ENCODE assay signal across 24 cellular contexts in the genomic region with DNA sequence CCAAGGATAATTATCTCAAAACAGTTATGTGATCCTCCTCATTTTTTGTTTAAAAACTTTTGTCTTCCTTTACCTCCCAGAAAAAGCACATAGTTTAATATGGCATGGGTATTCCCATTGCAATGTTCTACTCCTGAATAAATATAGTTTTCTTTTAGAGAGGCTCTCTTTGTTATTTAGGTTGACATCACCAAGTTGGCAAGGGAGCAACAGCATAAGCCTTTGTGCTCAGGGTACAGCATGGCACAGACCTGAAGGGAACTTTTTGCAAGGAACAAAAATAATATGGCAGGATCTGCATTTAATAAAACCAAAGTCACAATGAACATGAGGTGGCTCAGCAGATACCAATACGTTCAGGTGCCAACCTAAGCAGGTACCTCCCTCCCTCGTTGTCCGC. TPM values are rescaled to one million over a fixed set of nuclear protein-coding genes. Genes with fewer than 3 reads are reported as not detected.
"Had no signal": no experiment of that assay in that cellular context is flagged by ENCODE, and none has a peak within 500 bp of the region (broad histone marks: within the 10 kb centered on the region; RNA-seq: fewer than 3 reads in every experiment).

No MANE protein-coding gene starts in this region.

- H3K36me3 ChIP-seq: SJSA1 had no signal

- H3K4me3 ChIP-seq: SJSA1, SK-N-MC had no signal

- H3K27ac ChIP-seq: HL-60, SJSA1, SK-N-MC had no signal

- H3K9me3 ChIP-seq: SJSA1 had no signal

- H3K4me1 ChIP-seq: SJSA1 had no signal

- H3K27me3 ChIP-seq: SJSA1 had no signal

- DNase-seq: KBM-7, MV-4-11, NCI-H1048, NCI-H1105, NCI-H1417, NCI-H1436 treated with DMSO at 0.1 percent for 48 hours, NCI-H1694, NCI-H187 treated with DMSO at 0.1 percent for 48 hours, NCI-H2029 treated with DMSO at 0.1 percent for 48 hours, NCI-H2107, NCI-H2227 treated with DMSO at 0.1 percent for 48 hours, NCI-H524, NCI-H526 treated with DMSO at 0.1 percent for 48 hours, NCI-H748 treated with DMSO at 0.1 percent for 48 hours, Right ventricle myocardium superior, RPMI8226, SIG-M5 had no signal

RNA-seq across cellular contexts. Expression of a gene that starts 47.1 kb away (rescaled TPM):
- total RNA-seq: HT-29, LHCN-M2, MCF 10A, NCI-H460, Right ventricle myocardium superior, SJSA1 had no signal
